In genomic region chr18:8616026-8616401, GRCh38 we compare ENCODE assay signal across 1 cellular context.
TF ChIP-seq lines count a peak whose summit lies in the region.

No MANE protein-coding gene starts in this region.

TF ChIP-seq in A549, 52 proteins besides CTCF, POLR2A, EP300 and RAD21 (continued from another document):
- TF ChIP-seq E2F6 (IDR thresholded peaks at IDR 0.05; ENCODE audit: borderline replicate concordance, low read depth): no peak
- TF ChIP-seq USF2 (IDR thresholded peaks at IDR 0.05): no peak
- TF ChIP-seq TFCP2L1 (CRISPR knock-in tag; IDR thresholded peaks at IDR 0.05): no peak
- no peak for TF ChIP-seq FOSL2 (IDR thresholded peaks at IDR 0.05)
- no peak for TF ChIP-seq FOSL2 (CRISPR knock-in tag; IDR thresholded peaks at IDR 0.05)
- no peak for TF ChIP-seq MAZ (IDR thresholded peaks at IDR 0.05; ENCODE audit: borderline replicate concordance, low read depth, low read length)
